10 cellular contexts compared by ENCODE assay signal in the genomic region with DNA sequence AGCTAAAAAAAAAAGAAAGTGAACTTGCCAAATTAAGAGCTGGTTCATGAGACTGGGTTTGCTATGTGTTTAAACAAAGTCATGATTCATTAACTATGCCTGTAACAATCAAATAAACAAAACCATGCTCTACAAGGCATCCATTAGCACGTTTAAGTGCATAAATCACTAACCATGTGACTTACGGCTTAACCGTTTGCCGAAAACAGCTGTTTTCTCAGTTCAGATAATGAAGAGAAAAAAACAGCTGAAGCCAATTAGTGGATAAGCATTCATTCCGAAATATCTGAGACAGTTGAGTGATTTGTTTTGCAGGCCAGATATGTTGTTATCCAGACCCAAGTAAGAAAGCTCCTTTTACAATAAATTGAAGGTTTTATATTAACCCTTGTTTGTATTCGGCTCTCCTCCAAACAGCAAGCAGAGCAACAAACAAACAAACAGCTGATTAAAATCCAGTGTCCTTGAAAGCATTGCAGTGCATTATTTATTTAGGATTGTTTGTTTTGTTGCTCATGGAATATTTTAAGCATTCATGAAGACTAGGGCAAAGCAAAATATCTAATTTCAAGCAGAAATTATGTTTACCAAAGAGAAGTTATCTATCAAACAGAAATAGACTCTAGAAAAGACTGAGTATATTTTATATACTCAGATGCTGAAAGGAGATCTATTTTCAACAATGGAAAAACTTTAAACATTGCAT.
DNase-seq lines count a peak whose midpoint lies in the region; TF ChIP-seq lines count a peak whose summit lies in the region.
"Had no signal": no experiment of that assay in that cellular context is flagged by ENCODE, and none has a peak within 500 bp of the region (broad histone marks: within the 10 kb centered on the region; RNA-seq: fewer than 3 reads in every experiment).

No MANE protein-coding gene starts in this region.

- H3K36me3 ChIP-seq in uterus: no peaks in the 10 kb centered on the region
- H3K36me3 ChIP-seq: colonic mucosa, tibial nerve had no signal

- no peaks in the 10 kb centered on the region for H3K27me3 ChIP-seq in uterus
- H3K27me3 ChIP-seq: colonic mucosa, tibial nerve had no signal

- TF ChIP-seq POLR2A in uterus (IDR thresholded peaks at IDR 0.05): no peak

- DNase-seq in NCI-H2029 (lab: John Stamatoyannopoulos, UW): peak; percentile 5
- DNase-seq in NCI-H2029 treated with DMSO at 0.1 percent for 48 hours (lab: John Stamatoyannopoulos, UW): no peak
- peak; percentile 89 for DNase-seq in NCI-H82 (lab: John Stamatoyannopoulos, UW)
- peak; percentile 30 for DNase-seq in epidermal melanocyte (ENCODE audit: insufficient read length, low spot score)
- DNase-seq in retinal pigment epithelial cell (ENCODE audit: low read depth): peak; percentile 72
- no peak for DNase-seq in NCI-H2227 (lab: John Stamatoyannopoulos, UW; ENCODE audit: unreplicated experiment)
- no peak for DNase-seq in uterus
- no peak for DNase-seq in stimulated activated CD4-positive, alpha-beta T cell treated with anti-CD3 and anti-CD28 coated beads, Interleukin-2, amount 100 ng/mL, for 24 hours
- DNase-seq: colonic mucosa had no signal

- TF ChIP-seq CTCF in retinal pigment epithelial cell (conservative IDR thresholded peaks at IDR 0.05; ENCODE audit: low read depth, low read length): no peak
- TF ChIP-seq CTCF in uterus (IDR thresholded peaks at IDR 0.05): no peak

- no peak overlapping the region for H3K27ac ChIP-seq in uterus
- H3K27ac ChIP-seq: colonic mucosa, tibial nerve had no signal

- H3K4me1 ChIP-seq in uterus: no peaks in the 10 kb centered on the region
- H3K4me1 ChIP-seq: colonic mucosa had no signal

- no peak overlapping the region for H3K4me3 ChIP-seq in retinal pigment epithelial cell (ENCODE audit: low read length)
- H3K4me3 ChIP-seq in uterus: no peak overlapping the region
- H3K4me3 ChIP-seq: colonic mucosa, tibial nerve had no signal

- H3K9me3 ChIP-seq in uterus: no peaks in the 10 kb centered on the region
- H3K9me3 ChIP-seq: colonic mucosa had no signal

- intact Hi-C loops in uterus (cut with DNase I; ENCODE audit: low total_unique reads): no loop called here

Comparison
In these comparisons a context has a peak if more than half of its experiments do, and no peak if none do; other contexts are left out.
1. DNase-seq: peak in NCI-H2029 (single experiment), NCI-H82 (single experiment), epidermal melanocyte (single experiment) and retinal pigment epithelial cell (single experiment); none in NCI-H2029 treated with DMSO at 0.1 percent for 48 hours (single experiment), NCI-H2227 (single experiment), uterus (0 of 2) and stimulated activated CD4-positive, alpha-beta T cell treated with anti-CD3 and anti-CD28 coated beads, Interleukin-2, amount 100 ng/mL, for 24 hours (0 of 2).